ENCODE assay signal across 10 cellular contexts in the genomic region with DNA sequence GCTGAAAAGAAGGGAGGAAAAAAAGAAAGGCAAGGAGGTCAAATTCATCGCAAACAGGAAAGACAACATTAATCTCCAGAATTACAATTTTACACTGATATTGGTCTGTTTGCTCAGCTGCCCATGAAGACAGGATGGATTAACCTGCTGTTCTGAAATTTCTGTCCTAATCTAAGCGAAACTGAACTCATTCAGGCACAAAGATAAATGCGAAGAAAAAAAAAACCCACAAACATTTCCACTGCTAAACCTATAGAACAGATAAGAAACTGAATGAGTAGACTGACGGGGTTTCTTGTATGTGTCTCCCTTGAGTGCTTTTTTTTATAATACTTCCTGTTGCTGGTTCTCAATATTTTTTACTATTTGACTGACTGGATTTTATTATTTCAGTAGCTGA.
DNase-seq lines count a peak whose midpoint lies in the region; ATAC-seq and TF ChIP-seq lines count a peak whose summit lies in the region.
"Had no signal": no experiment of that assay in that cellular context is flagged by ENCODE, and none has a peak within 500 bp of the region (broad histone marks: within the 10 kb centered on the region; RNA-seq: fewer than 3 reads in every experiment).

No MANE protein-coding gene starts in this region.

- POLR2A ChIA-PET in GM10248 (lab: Yijun Ruan, JAX) = no interaction called here

- peak overlapping the region; percentile 20; the same call in 1 of the 2 replicates for H2AFZ ChIP-seq in KMS-11 (ENCODE audit: low read depth)

- H3K27ac ChIP-seq in KMS-11 = peak overlapping the region; percentile 45; the same call in 1 of the 2 replicates

- H3K9ac ChIP-seq in KMS-11 = no peak overlapping the region

- ATAC-seq in GM19395 (IDR thresholded peaks at IDR 0.05; ENCODE audit: unreplicated experiment) = peak; percentile 95
- peak; percentile 95 for ATAC-seq in HG02884 (IDR thresholded peaks at IDR 0.05; ENCODE audit: unreplicated experiment)
- ATAC-seq: left cardiac atrium had no signal

- no peaks in the 10 kb centered on the region for H3K27me3 ChIP-seq in KMS-11 (ENCODE audit: insufficient read depth, low read depth)
- no peaks in the 10 kb centered on the region for H3K27me3 ChIP-seq in H7 (ENCODE audit: control insufficient read depth, insufficient read depth, low read length)

- CTCF ChIA-PET in GM10248 (lab: Yijun Ruan, JAX) = interaction anchor here (1.2 kb wide), 1 partner anchor 31 kb away, joined by 3 read pairs; no protein-coding TSS in a partner anchor

- H3K36me3 ChIP-seq in KMS-11 (ENCODE audit: insufficient read depth) (no peaks in the 10 kb centered on the region), H7 (replicated peaks; ENCODE audit: control insufficient read depth, insufficient read depth, low read length) (no peaks in the 10 kb centered on the region)

- peaks cover 27% of the 10 kb centered on the region for H3K4me1 ChIP-seq in KMS-11 (ENCODE audit: low read depth, poor library complexity, severe bottlenecking)

- peak overlapping the region; percentile 39 for H3K4me2 ChIP-seq in KMS-11

- H3K4me3 ChIP-seq in KMS-11 (IDR thresholded peaks at IDR 0.05; ENCODE audit: insufficient read depth, low read depth, low read length) (no peak overlapping the region), H7 (ENCODE audit: insufficient read depth, low read depth, low read length) (no peak overlapping the region)

- TF ChIP-seq CTCF in GM10248 (IDR thresholded peaks at IDR 0.05; ENCODE audit: control extremely low read depth, extremely low read depth, low read depth, missing control alignments) = no peak
- TF ChIP-seq CTCF in KMS-11 (conservative IDR thresholded peaks at IDR 0.05; ENCODE audit: low read depth, low read length) = no peak

- no peaks in the 10 kb centered on the region for H4K20me1 ChIP-seq in KMS-11 (ENCODE audit: insufficient read depth)

- H3K79me2 ChIP-seq in KMS-11 (ENCODE audit: insufficient read depth, low read depth) = no peaks in the 10 kb centered on the region

- DNase-seq in GM10248 (ENCODE audit: extremely low spot score) = peak; percentile 14
- no peak for DNase-seq in H7
- DNase-seq in mesenteric fat pad (ENCODE audit: low spot score) = no peak
- no peak for DNase-seq in stimulated activated CD4-positive, alpha-beta T cell treated with anti-CD3 and anti-CD28 coated beads, Interleukin-2, amount 100 ng/mL, for 48 hours
- DNase-seq in SK-N-DZ (ENCODE audit: low spot score) = no peak
- DNase-seq: activated CD8-positive, alpha-beta memory T cell treated with anti-CD3 and anti-CD28 coated beads for 24 hours; left cardiac atrium had no signal
